In genomic region chr2:160269803-160270570, GRCh38 we compare ENCODE assay signal across 8 cellular contexts.
DNase-seq lines count a peak whose midpoint lies in the region; ATAC-seq and TF ChIP-seq lines count a peak whose summit lies in the region.

No MANE protein-coding gene starts in this region.

- CTCF ChIA-PET in Panc1 (lab: Charles Lee) = interaction anchor here (0.9 to 2.1 kb wide), 3 partner anchors 18 to 160 kb away, joined by 3 to 14 read pairs (median 5); no protein-coding TSS in a partner anchor

- peaks cover 9% of the 10 kb centered on the region for H3K36me3 Mint-ChIP-seq in CD4-positive, CD25-positive, alpha-beta regulatory T cell

- H2AFZ ChIP-seq in neural cell (ENCODE audit: low read depth, low read length) = peak overlapping the region; percentile 10

- no peak overlapping the region for H3K4me2 ChIP-seq in neural cell (ENCODE audit: low read length)

- no peaks in the 10 kb centered on the region for H3K27me3 ChIP-seq in CD4-positive, CD25-positive, alpha-beta regulatory T cell (ENCODE audit: control insufficient read depth, insufficient read depth, low read length)
- H3K27me3 ChIP-seq in Panc1 (ENCODE audit: control insufficient read depth, insufficient read depth, low read length) = no peaks in the 10 kb centered on the region
- no peaks in the 10 kb centered on the region for H3K27me3 ChIP-seq in neural cell (ENCODE audit: insufficient read depth, low read depth, low read length)

- in situ Hi-C loops in Panc1 (cut with HindIII; ENCODE audit: low pct_unique_long_range_greater_than_20kb, low sequenced_read_pairs) = no loop called here

- TF ChIP-seq EP300 in neural cell (conservative IDR thresholded peaks at IDR 0.05; ENCODE audit: poor library complexity, severe bottlenecking) = no peak

- H3F3A ChIP-seq in neural cell (ENCODE audit: insufficient read depth, low read length, poor library complexity, severe bottlenecking) = no peaks in the 10 kb centered on the region

- peaks cover 17 to 39% (median 26%) of the 10 kb centered on the region in 4 donors for H3K4me1 Mint-ChIP-seq in CD4-positive, CD25-positive, alpha-beta regulatory T cell

- DNase-seq in CD4-positive, CD25-positive, alpha-beta regulatory T cell = peak; percentile 35 to 84 (median 66)
- DNase-seq in Panc1 (ENCODE audit: low read depth, low spot score) (no peak), activated gamma-delta T cell (lab: John Stamatoyannopoulos, UW) (peak; percentile 59), foreskin fibroblast (peak; percentile 91 to 95)
- DNase-seq in stimulated activated naive CD8-positive, alpha-beta T cell treated with anti-CD3 and anti-CD28 coated beads, Interleukin-15, Interleukin-2, amounts not matched to agents 100 U/mL and 50 U/mL, for 24 hours = peak; percentile 67

- POLR2A ChIA-PET in Panc1 (lab: Charles Lee) = interaction anchor here (0.6 to 0.7 kb wide), 5 partner anchors 9 to 1038 kb away, joined by 3 to 9 read pairs (median 4); partner anchors contain the start of gene PSMD14

- BruUV-seq in Panc1 (replicated peaks; lab: Mats Ljungman, UMichigan) = no TSS peak

- TF ChIP-seq CTCF in Panc1 (IDR thresholded peaks at IDR 0.05) (peak; percentile 67), foreskin fibroblast (IDR thresholded peaks at IDR 0.05; ENCODE audit: low read depth, low read length) (peak; percentile 70), neural cell (IDR thresholded peaks at IDR 0.05; ENCODE audit: poor library complexity, severe bottlenecking) (peak; percentile 63)

- ATAC-seq in CD4-positive, CD25-positive, alpha-beta regulatory T cell (ENCODE audit: low read depth in 2 of 2) = peak; percentile 84
- ATAC-seq in GM19452 (IDR thresholded peaks at IDR 0.05; ENCODE audit: unreplicated experiment) (peak; percentile 92), HG03571 (IDR thresholded peaks at IDR 0.05; ENCODE audit: unreplicated experiment) (peak; percentile 81), Panc1 (peak; percentile 89)
- peak; percentile 61 for ATAC-seq in stimulated activated naive CD8-positive, alpha-beta T cell treated with anti-CD3 and anti-CD28 coated beads, Interleukin-15, Interleukin-2, amounts not matched to agents 100 U/mL and 50 U/mL, for 24 hours

- no peaks in the 10 kb centered on the region for H3K79me2 ChIP-seq in neural cell (replicated peaks; ENCODE audit: insufficient read depth, low read length)

- no peaks in the 10 kb centered on the region for H3K9me3 ChIP-seq in CD4-positive, CD25-positive, alpha-beta regulatory T cell (ENCODE audit: control insufficient read depth in 2 of 2, low read length in 2 of 2)
- no peaks in the 10 kb centered on the region for H3K9me3 ChIP-seq in Panc1 (ENCODE audit: control insufficient read depth, insufficient read depth, low read depth, low read length)
- no peaks in the 10 kb centered on the region for H3K9me3 ChIP-seq in neural cell (ENCODE audit: low read length)

- peak overlapping the region; percentile 78 to 90 (median 86) for H3K4me3 Mint-ChIP-seq in CD4-positive, CD25-positive, alpha-beta regulatory T cell

- H3K27ac Mint-ChIP-seq in CD4-positive, CD25-positive, alpha-beta regulatory T cell = peak overlapping the region; percentile 89 to 94 (median 89)

- TF ChIP-seq RAD21 in neural cell (conservative IDR thresholded peaks at IDR 0.05) = peak; percentile 40

- no peaks in the 10 kb centered on the region for H3K9me2 ChIP-seq in neural cell (ENCODE audit: insufficient read depth, low read length)

- H3K9ac ChIP-seq in neural cell (ENCODE audit: low read length) = peak overlapping the region; percentile 41

- H3K27ac ChIP-seq in CD4-positive, CD25-positive, alpha-beta regulatory T cell (ENCODE audit: insufficient read depth, low read length, poor library complexity, severe bottlenecking) = peak overlapping the region; percentile 56
- H3K27ac ChIP-seq in Panc1 (ENCODE audit: low read length) = peak overlapping the region; percentile 88
- no peak overlapping the region for H3K27ac ChIP-seq in neural cell (ENCODE audit: low read length)

- H3K4me3 ChIP-seq in CD4-positive, CD25-positive, alpha-beta regulatory T cell (ENCODE audit: low read depth, low read length) = peak overlapping the region; percentile 58
- peak overlapping the region; percentile 38 to 45 for H3K4me3 ChIP-seq in Panc1 (ENCODE audit: low read depth in 2 of 2, low read length in 2 of 2)
- peak overlapping the region; percentile 29 to 48 for H3K4me3 ChIP-seq in foreskin fibroblast (ENCODE audit: low read depth in 1 of 2, low read length in 2 of 2)
- peak overlapping the region; percentile 57 for H3K4me3 ChIP-seq in neural cell (ENCODE audit: low read length)

- intact Hi-C loops in Panc1 (cut with micrococcal nuclease; ENCODE audit: unreplicated experiment) = loop anchor here (5.0 kb wide), 1 partner anchor 158 kb away; no protein-coding TSS in a partner anchor

- peaks cover 7% of the 10 kb centered on the region for H3K36me3 ChIP-seq in CD4-positive, CD25-positive, alpha-beta regulatory T cell (ENCODE audit: control insufficient read depth, insufficient read depth, low read length)
- H3K36me3 ChIP-seq in Panc1 (ENCODE audit: control insufficient read depth, insufficient read depth, low read length) (no peaks in the 10 kb centered on the region), neural cell (ENCODE audit: insufficient read depth, low read length) (no peaks in the 10 kb centered on the region)

- no peaks in the 10 kb centered on the region for H3K27me3 Mint-ChIP-seq in CD4-positive, CD25-positive, alpha-beta regulatory T cell

- no peaks in the 10 kb centered on the region for H3K9me3 Mint-ChIP-seq in CD4-positive, CD25-positive, alpha-beta regulatory T cell

- no peaks in the 10 kb centered on the region for H4K20me1 ChIP-seq in neural cell (ENCODE audit: insufficient read depth)

- H3K4me1 ChIP-seq in CD4-positive, CD25-positive, alpha-beta regulatory T cell (ENCODE audit: control insufficient read depth, insufficient read depth, low read length, poor library complexity, severe bottlenecking) = peaks cover 24% of the 10 kb centered on the region
- peaks cover 20% of the 10 kb centered on the region for H3K4me1 ChIP-seq in Panc1 (ENCODE audit: control insufficient read depth, insufficient read depth, low read length)

TF ChIP-seq in neural cell, 6 proteins besides CTCF, POLR2A, EP300 and RAD21:
- TF ChIP-seq SMC3 (conservative IDR thresholded peaks at IDR 0.05; ENCODE audit: poor library complexity) (peak; percentile 40), REST (IDR thresholded peaks at IDR 0.05; ENCODE audit: borderline replicate concordance) (no peak), MXI1 (conservative IDR thresholded peaks at IDR 0.05; ENCODE audit: poor library complexity, severe bottlenecking) (no peak)
